Comparison of ENCODE assay signal across 9 cellular contexts in the genomic region with DNA sequence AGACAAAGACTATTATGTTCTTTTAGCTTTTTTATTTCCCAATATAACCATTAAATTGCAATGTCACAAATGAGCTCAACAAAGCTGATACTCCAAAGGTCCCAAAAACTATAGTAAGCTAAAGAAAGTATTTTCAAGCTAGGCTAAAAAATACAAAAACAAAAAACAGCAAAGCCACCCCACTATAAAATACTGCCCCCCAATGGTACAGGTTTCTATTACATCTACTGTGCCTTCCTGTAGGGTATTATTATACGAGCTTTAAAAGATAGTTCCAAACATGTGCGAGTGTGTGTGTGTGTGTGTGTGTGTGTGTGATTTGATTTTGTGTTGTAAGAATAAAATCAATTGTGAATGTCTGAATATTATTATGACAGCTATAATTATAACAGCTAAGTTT. TPM values are rescaled to one million over a fixed set of nuclear protein-coding genes. Genes with fewer than 3 reads are reported as not detected.
DNase-seq lines count a peak whose midpoint lies in the region; TF ChIP-seq lines count a peak whose summit lies in the region.
"Had no signal": no experiment of that assay in that cellular context is flagged by ENCODE, and none has a peak within 500 bp of the region (broad histone marks: within the 10 kb centered on the region; RNA-seq: fewer than 3 reads in every experiment).

No MANE protein-coding gene starts in this region.

- H3K27me3 ChIP-seq in osteoblast (ENCODE audit: insufficient read depth, low read length), result peaks cover 7% of the 10 kb centered on the region
- H3K27me3 ChIP-seq in prostate gland (replicated peaks; ENCODE audit: insufficient read depth), result no peaks in the 10 kb centered on the region
- H3K27me3 ChIP-seq: SJSA1 had no signal

- no peaks in the 10 kb centered on the region for H3K79me2 ChIP-seq in osteoblast (ENCODE audit: insufficient read depth, low read length)

- 53% methylated on average over 2 of the region's 2 CpGs for WGBS in prostate gland

- H3K9me3 ChIP-seq in osteoblast (ENCODE audit: low read depth, low read length) (no peaks in the 10 kb centered on the region), prostate gland (no peaks in the 10 kb centered on the region)
- H3K9me3 ChIP-seq: SJSA1 had no signal

- no peaks in the 10 kb centered on the region for H4K20me1 ChIP-seq in osteoblast (ENCODE audit: insufficient read depth, low read length)

- H3K36me3 ChIP-seq in osteoblast (ENCODE audit: insufficient read depth, low read length) (no peaks in the 10 kb centered on the region), prostate gland (no peaks in the 10 kb centered on the region)
- H3K36me3 ChIP-seq: SJSA1 had no signal

- H3K27ac ChIP-seq in osteoblast (ENCODE audit: low read depth, low read length) (no peak overlapping the region), prostate gland (no peak overlapping the region)
- H3K27ac ChIP-seq: SJSA1 had no signal

- DNase-seq in SIG-M5 treated with dmso at 0.1 percent for 504 hours (lab: John Stamatoyannopoulos, UW; ENCODE audit: unreplicated experiment) (peak; percentile 47), SIG-M5 (lab: John Stamatoyannopoulos, UW) (no peak), MV-4-11 (lab: John Stamatoyannopoulos, UW) (peak; percentile 24), cardiac fibroblast (ENCODE audit: low read depth in 2 of 2) (peak in 1 of 2 donors; percentile 16), osteoblast (ENCODE audit: insufficient read length, low spot score, missing footprints) (no peak), HEK293T (ENCODE audit: extremely low spot score) (no peak), prostate gland (ENCODE audit: low spot score) (no peak), hypothalamus (lab: John Stamatoyannopoulos, UW) (no peak)

- CTCF ChIA-PET in HEK293T (lab: Yijun Ruan, JAX), result interaction anchor here (0.7 to 1.3 kb wide), 8 partner anchors 8 to 122 kb away, joined by 3 to 4 read pairs (median 4); no protein-coding TSS in a partner anchor

- no peak overlapping the region for H3K4me2 ChIP-seq in osteoblast (ENCODE audit: insufficient read depth, low read length)

- no peak overlapping the region for H2AFZ ChIP-seq in osteoblast (ENCODE audit: low read length)

- TF ChIP-seq POLR2A in prostate gland (IDR thresholded peaks at IDR 0.05), result no peak

- intact Hi-C loops in prostate gland (cut with DNase I), result no loop called here

- TF ChIP-seq CTCF in cardiac fibroblast (IDR thresholded peaks at IDR 0.05; ENCODE audit: low read depth, low read length) (peak; percentile 41), osteoblast (IDR thresholded peaks at IDR 0.05; ENCODE audit: extremely low read depth, low read depth, low read length) (peak; percentile 54), prostate gland (IDR thresholded peaks at IDR 0.05) (no peak)

- H3K4me3 ChIP-seq in cardiac fibroblast (replicated peaks in 1 of 2; ENCODE audit: low read depth in 2 of 2, low read length in 2 of 2), result no peak overlapping the region
- H3K4me3 ChIP-seq in osteoblast (ENCODE audit: insufficient read depth, low read length), result no peak overlapping the region
- H3K4me3 ChIP-seq in prostate gland, result no peak overlapping the region
- H3K4me3 ChIP-seq: SJSA1 had no signal

- H3K4me1 ChIP-seq in osteoblast (ENCODE audit: insufficient read depth, low read length), result no peaks in the 10 kb centered on the region
- no peaks in the 10 kb centered on the region for H3K4me1 ChIP-seq in prostate gland (replicated peaks)
- H3K4me1 ChIP-seq: SJSA1 had no signal

- POLR2A ChIA-PET in HEK293T (lab: Yijun Ruan, JAX), result no interaction called here

TF ChIP-seq in HEK293T, 16 proteins besides CTCF, POLR2A, EP300 and RAD21:
- TF ChIP-seq L3MBTL2 (conservative IDR thresholded peaks at IDR 0.05) (no peak), FOXA1 (IDR thresholded peaks at IDR 0.05) (no peak), NFRKB (IDR thresholded peaks at IDR 0.05) (no peak)

RNA-seq across cellular contexts. Expression of gene IFNG, which starts 1.1 kb away (rescaled TPM):
- total RNA-seq in osteoblast, result not detected in 2 replicates
- total RNA-seq in prostate gland, result not detected
- total RNA-seq: SJSA1 had no signal

Comparison
In these comparisons a context has a peak if more than half of its experiments do, and no peak if none do; other contexts are left out.
1. DNase-seq: peak in SIG-M5 treated with dmso at 0.1 percent for 504 hours (single experiment) and MV-4-11 (single experiment); none in SIG-M5 (single experiment), osteoblast (single experiment), HEK293T (single experiment), prostate gland (single experiment) and hypothalamus (0 of 51).
2. CTCF ChIP-seq: peak in cardiac fibroblast (single experiment) and osteoblast (single experiment); none in prostate gland (0 of 4).